8 cellular contexts compared by ENCODE assay signal in genomic region chr7:5532520-5533335, GRCh38. TPM values are rescaled to one million over a fixed set of nuclear protein-coding genes. Genes with fewer than 3 reads are reported as not detected.
A peak's percentile ranks its signal among the peaks of the same experiment; 100 is the strongest.
DNase-seq lines count a peak whose midpoint lies in the region; ATAC-seq and TF ChIP-seq lines count a peak whose summit lies in the region.

No MANE protein-coding gene starts in this region.

- H4K20me1 ChIP-seq in hepatocyte (ENCODE audit: insufficient read depth, poor library complexity, severe bottlenecking), result peaks cover 24% of the 10 kb centered on the region

- H3K9me3 ChIP-seq in KOPT-K1 (ENCODE audit: insufficient read depth, low read length, poor library complexity, severe bottlenecking) (no peaks in the 10 kb centered on the region), hepatocyte (ENCODE audit: low read depth) (no peaks in the 10 kb centered on the region)

- no peak for TF ChIP-seq CTCF in hepatocyte (IDR thresholded peaks at IDR 0.05; ENCODE audit: poor library complexity)

- H3K9me3 Mint-ChIP-seq in activated CD8-positive, alpha-beta memory T cell treated with anti-CD3 and anti-CD28 coated beads, Interleukin-2, amount 10 ng/mL, durations not matched to agents 7 days and 5 days (ENCODE audit: low read depth), result no peaks in the 10 kb centered on the region

- DNase-seq in D341Med (ENCODE audit: low spot score) (peak; percentile 26), hepatocyte (ENCODE audit: low spot score) (peak; percentile 87), NCI-H1417 treated with DMSO at 0.1 percent for 48 hours (lab: John Stamatoyannopoulos, UW) (no peak)
- peak; percentile 77 for DNase-seq in activated CD8-positive, alpha-beta memory T cell treated with anti-CD3 and anti-CD28 coated beads, Interleukin-2, amount 10 ng/mL, durations not matched to agents 7 days and 5 days
- peak; percentile 56 for DNase-seq in stimulated activated CD4-positive, alpha-beta T cell treated with anti-CD3 and anti-CD28 coated beads, Interleukin-12 subunit alpha, Interleukin-12 subunit beta, amount 100 ng/mL, for 4 hours

- peaks cover 42% of the 10 kb centered on the region for H3K79me2 ChIP-seq in hepatocyte

- CTCF ChIA-PET in activated CD8-positive, alpha-beta memory T cell treated with anti-CD3 and anti-CD28 coated beads, Interleukin-2, amount 10 ng/mL, durations not matched to agents 7 days and 5 days (lab: Charles Lee), result interaction anchor here (0.8 to 1.3 kb wide), 4 partner anchors 15 to 135 kb away, joined by 3 to 4 read pairs (median 4); no protein-coding TSS in a partner anchor

- peaks cover 3% of the 10 kb centered on the region for H3K27me3 Mint-ChIP-seq in activated CD8-positive, alpha-beta memory T cell treated with anti-CD3 and anti-CD28 coated beads, Interleukin-2, amount 10 ng/mL, durations not matched to agents 7 days and 5 days

- H2AFZ ChIP-seq in hepatocyte, result no peak overlapping the region

- peaks cover 23% of the 10 kb centered on the region for H3K36me3 Mint-ChIP-seq in activated CD8-positive, alpha-beta memory T cell treated with anti-CD3 and anti-CD28 coated beads, Interleukin-2, amount 10 ng/mL, durations not matched to agents 7 days and 5 days

- ATAC-seq in GM21423 (IDR thresholded peaks at IDR 0.05; ENCODE audit: unreplicated experiment), result peak; percentile 29
- ATAC-seq in activated CD8-positive, alpha-beta memory T cell treated with anti-CD3 and anti-CD28 coated beads, Interleukin-2, amount 10 ng/mL, durations not matched to agents 7 days and 5 days, result no peak
- no peak for ATAC-seq in HG02840 (IDR thresholded peaks at IDR 0.05; ENCODE audit: low FRiP score, unreplicated experiment)

- peak overlapping the region; percentile 98 for H3K4me3 Mint-ChIP-seq in activated CD8-positive, alpha-beta memory T cell treated with anti-CD3 and anti-CD28 coated beads, Interleukin-2, amount 10 ng/mL, durations not matched to agents 7 days and 5 days

- peaks cover 21% of the 10 kb centered on the region for H3K4me1 Mint-ChIP-seq in activated CD8-positive, alpha-beta memory T cell treated with anti-CD3 and anti-CD28 coated beads, Interleukin-2, amount 10 ng/mL, durations not matched to agents 7 days and 5 days

- H3K27ac ChIP-seq in KOPT-K1 (ENCODE audit: low read depth, low read length, poor library complexity, severe bottlenecking) (peak overlapping the region; percentile 13), hepatocyte (peak overlapping the region; percentile 100)

- peak overlapping the region; percentile 97 for H3K4me2 ChIP-seq in hepatocyte

- H3K9me2 ChIP-seq in hepatocyte (replicated peaks; ENCODE audit: insufficient read depth), result no peaks in the 10 kb centered on the region

- peak overlapping the region; percentile 98 for H3K27ac Mint-ChIP-seq in activated CD8-positive, alpha-beta memory T cell treated with anti-CD3 and anti-CD28 coated beads, Interleukin-2, amount 10 ng/mL, durations not matched to agents 7 days and 5 days

- WGBS in hepatocyte (ENCODE audit: low lambda C conversion rate, missing lambda C conversion rate), result 45% methylated on average over 15 of the region's 19 CpGs

- H3K4me1 ChIP-seq in hepatocyte (ENCODE audit: insufficient read depth), result peaks cover 39% of the 10 kb centered on the region

- no peak overlapping the region for H3K4me3 ChIP-seq in hepatocyte

- H3K36me3 ChIP-seq in KOPT-K1 (ENCODE audit: insufficient read depth, low read length) (peaks cover 18% of the 10 kb centered on the region), hepatocyte (replicated peaks; ENCODE audit: insufficient read depth, low read depth) (peaks cover 9% of the 10 kb centered on the region)

- H3K27me3 ChIP-seq in hepatocyte, result no peaks in the 10 kb centered on the region

RNA-seq across cellular contexts. Expression of gene ACTB, which starts 2.3 kb away (rescaled TPM):
- total RNA-seq in activated CD8-positive, alpha-beta memory T cell treated with anti-CD3 and anti-CD28 coated beads, Interleukin-2, amount 10 ng/mL, durations not matched to agents 7 days and 5 days, result over 10,000 TPM; 10,813 to 11,083 TPM
- 1,721 and 2,048 TPM in 2 replicates for total RNA-seq in hepatocyte
- 6,911 and 7,012 TPM in 2 replicates for polyA plus RNA-seq in hepatocyte

RNA-seq across cellular contexts. Expression of gene FBXL18, which starts 19.1 kb away (rescaled TPM):
- total RNA-seq in activated CD8-positive, alpha-beta memory T cell treated with anti-CD3 and anti-CD28 coated beads, Interleukin-2, amount 10 ng/mL, durations not matched to agents 7 days and 5 days, result 10 to 100 TPM; 14.2 to 14.3 TPM
- 3.1 and 4.2 TPM in 2 replicates for total RNA-seq in hepatocyte
- 3.2 and 4.0 TPM in 2 replicates for polyA plus RNA-seq in hepatocyte

RNA-seq across cellular contexts. Expression of gene FSCN1, which starts 59.9 kb away (rescaled TPM):
- total RNA-seq in activated CD8-positive, alpha-beta memory T cell treated with anti-CD3 and anti-CD28 coated beads, Interleukin-2, amount 10 ng/mL, durations not matched to agents 7 days and 5 days, result 1 to 10 TPM; 4.4 to 6.2 TPM
- 82.9 and 117 TPM in 2 replicates for total RNA-seq in hepatocyte
- polyA plus RNA-seq in hepatocyte, result 120 and 132 TPM in 2 replicates

Comparison
In these comparisons a context has a peak if more than half of its experiments do, and no peak if none do; other contexts are left out.
1. RNA of gene FSCN1, which starts 59.9 kb away (total RNA-seq): 82.9 to 117 TPM in hepatocyte; 4.4 to 6.2 TPM in activated CD8-positive, alpha-beta memory T cell treated with anti-CD3 and anti-CD28 coated beads, Interleukin-2, amount 10 ng/mL, durations not matched to agents 7 days and 5 days; every median in the first group is over 10 times any median in the second.